8 cellular contexts compared by ENCODE assay signal in genomic region chr6:44096615-44097014, GRCh38. TPM values are rescaled to one million over a fixed set of nuclear protein-coding genes. Genes with fewer than 3 reads are reported as not detected.
DNase-seq lines count a peak whose midpoint lies in the region; ATAC-seq, FAIRE-seq and TF ChIP-seq lines count a peak whose summit lies in the region.

No MANE protein-coding gene starts in this region.

- POLR2A ChIA-PET in HCT116 (lab: Charles Lee), result interaction anchor here (0.5 to 1.1 kb wide), 2 partner anchors 150 to 437 kb away, joined by 3 to 4 read pairs; partner anchors contain the start of gene HSP90AB1
- POLR2A ChIA-PET in HepG2 (lab: Yijun Ruan, JAX), result interaction anchor here (0.7 to 4.1 kb wide), 7 partner anchors 15 to 150 kb away, joined by 3 to 20 read pairs (median 5); partner anchors contain the start of genes HSP90AB1 and SLC29A1

- H2AFZ ChIP-seq in HCT116 (ENCODE audit: low read depth, low read length, poor library complexity, severe bottlenecking), result no peak overlapping the region
- H2AFZ ChIP-seq in HepG2 (ENCODE audit: low read length), result no peak overlapping the region

- no peak overlapping the region for H3K4me3 ChIP-seq in HCT116 (replicated peaks in 1 of 2; ENCODE audit: low read depth in 1 of 2, low read length in 2 of 2)
- H3K4me3 ChIP-seq in HepG2 (replicated peaks in 1 of 3; ENCODE audit: insufficient read depth in 1 of 3, low read depth in 2 of 3, low read length in 3 of 3), result no peak overlapping the region

- H3K4me1 ChIP-seq in HCT116 (ENCODE audit: control insufficient read depth in 1 of 2, insufficient read depth in 2 of 2, low read length in 2 of 2) (no peaks in the 10 kb centered on the region; a peak in 1 of 4 replicates), HepG2 (ENCODE audit: insufficient read depth, low read length) (peaks cover 95% of the 10 kb centered on the region)

- RAD21 ChIA-PET in HCT116 (lab: Charles Lee; ENCODE audit: low non-redundant PET in 1 of 2, low total read pairs in 2 of 2, uncharacterized antibody in 2 of 2, unreplicated experiment in 2 of 2), result interaction anchor here in 1 of 2 experiments (0.8 to 1.0 kb wide), 2 partner anchors 15 to 55 kb away, joined by 5 read pairs; no protein-coding TSS in a partner anchor

- no peaks in the 10 kb centered on the region for H3K9me2 ChIP-seq in HCT116 (ENCODE audit: insufficient read depth)

- CTCF ChIA-PET in HCT116 (lab: Charles Lee) (interaction anchor here (0.6 to 2.4 kb wide), 22 partner anchors 9 to 431 kb away, joined by 3 to 13 read pairs (median 4); no protein-coding TSS in a partner anchor), HepG2 (lab: Yijun Ruan, JAX; ENCODE audit: low intra/inter-chr PET ratio, low total read pairs) (interaction anchor here (0.8 to 6.1 kb wide), 4 partner anchors 55 to 157 kb away, joined by 4 to 74 read pairs (median 20); no protein-coding TSS in a partner anchor)

- TF ChIP-seq POLR2A in HCT116 (IDR thresholded peaks at IDR 0.05; ENCODE audit: borderline replicate concordance, extremely low read depth, insufficient read depth, insufficient read length), result no peak
- TF ChIP-seq POLR2A in HepG2 (IDR thresholded peaks at IDR 0.05; ENCODE audit: insufficient read depth in 1 of 2, low read depth in 2 of 2, low read length in 2 of 2), result 0 out of 4 replicates have a peak, but pooled peaks of 1 of the 2 experiments have one; percentile 35

- TF ChIP-seq CTCF in HCT116 (IDR thresholded peaks at IDR 0.05 in 2 of 3, conservative IDR thresholded peaks at IDR 0.05 in 1 of 3; ENCODE audit: borderline replicate concordance in 1 of 3, insufficient read depth in 1 of 3, low read depth in 2 of 3, low read length in 2 of 3) (peak; percentile 82 to 83 (median 83)), HepG2 (CRISPR knock-in tag; IDR thresholded peaks at IDR 0.05) (peak; percentile 99)

- WGBS in HepG2 (ENCODE audit: low lambda C conversion rate), result 55% methylated on average over 3 of the region's 3 CpGs

- H3K36me3 ChIP-seq in HCT116 (ENCODE audit: control insufficient read depth in 1 of 2, insufficient read depth in 2 of 2, low read length in 2 of 2), result 0 out of 4 replicates have a peak, but pooled peaks cover 0 to 2% of the 10 kb centered on the region in 2 experiments
- H3K36me3 ChIP-seq in HepG2 (replicated peaks in 1 of 2; ENCODE audit: control insufficient read depth in 1 of 2, insufficient read depth in 2 of 2, low read length in 2 of 2), result no peaks in the 10 kb centered on the region; a peak in 1 of 5 replicates

- H3K27ac ChIP-seq in HCT116 (ENCODE audit: low read depth, low read length), result no peak overlapping the region
- no peak overlapping the region for H3K27ac ChIP-seq in HepG2 (ENCODE audit: extremely low read length, insufficient read depth, low read length)

- in situ Hi-C loops in HepG2 (cut with HindIII; ENCODE audit: extremely low pct_ligation_motif_present, low pct_unique_long_range_greater_than_20kb), result no loop called here

- H3K27me3 ChIP-seq in HCT116 (ENCODE audit: insufficient read depth, low read length) (no peaks in the 10 kb centered on the region), HepG2 (ENCODE audit: control insufficient read depth in 1 of 2, insufficient read depth in 2 of 2, low read length in 2 of 2) (no peaks in the 10 kb centered on the region)

- BruUV-seq in HCT116 (replicated peaks; lab: Mats Ljungman, UMichigan) (no TSS peak), HepG2 (replicated peaks; lab: Mats Ljungman, UMichigan) (no TSS peak)

- intact Hi-C loops in HCT116 (cut with micrococcal nuclease), result loop anchor here (1.0 to 5.0 kb wide), 4 partner anchors 55 to 242 kb away; no protein-coding TSS in a partner anchor
- intact Hi-C loops in HepG2 (cut with micrococcal nuclease; ENCODE audit: unreplicated experiment), result loop anchor here (1.0 to 10.0 kb wide), 5 partner anchors 36 to 238 kb away; no protein-coding TSS in a partner anchor

- H4K20me1 ChIP-seq in HCT116 (ENCODE audit: insufficient read depth) (no peaks in the 10 kb centered on the region), HepG2 (ENCODE audit: insufficient read depth, low read length) (no peaks in the 10 kb centered on the region)

- H3K9ac ChIP-seq in HCT116 (ENCODE audit: low read length) (no peak overlapping the region), HepG2 (ENCODE audit: insufficient read depth, low read depth, low read length) (no peak overlapping the region)

- H3K9me3 ChIP-seq in HCT116 (ENCODE audit: control insufficient read depth in 1 of 2, insufficient read depth in 1 of 2, low read depth in 1 of 2, low read length in 2 of 2), result no peaks in the 10 kb centered on the region
- H3K9me3 ChIP-seq in HepG2 (ENCODE audit: low read length), result no peaks in the 10 kb centered on the region

- H3K4me2 ChIP-seq in HCT116 (ENCODE audit: low read length) (no peak overlapping the region), HepG2 (ENCODE audit: low read depth, low read length) (no peak overlapping the region)

- no peak for TF ChIP-seq EP300 in HepG2 (IDR thresholded peaks at IDR 0.05; ENCODE audit: low read depth in 2 of 2, low read length in 2 of 2)
- TF ChIP-seq EP300 in HepG2 (CRISPR knock-in tag; IDR thresholded peaks at IDR 0.05; ENCODE audit: borderline replicate concordance), result no peak; the same call in 1 of the 2 replicates

- peak; percentile 74 for FAIRE-seq in HepG2 (lab: Jason Lieb, UNC)

- H3K79me2 ChIP-seq in HCT116 (ENCODE audit: insufficient read depth, low read length) (no peaks in the 10 kb centered on the region), HepG2 (ENCODE audit: insufficient read depth, low read length) (no peaks in the 10 kb centered on the region)

- peak; percentile 89 for TF ChIP-seq RAD21 in HCT116 (IDR thresholded peaks at IDR 0.05; ENCODE audit: low read depth)
- peak; percentile 97 for TF ChIP-seq RAD21 in HepG2 (CRISPR knock-in tag; IDR thresholded peaks at IDR 0.05)

- peak; percentile 91 for ATAC-seq in HCT116
- ATAC-seq in HepG2, result peak; percentile 56
- no peak for ATAC-seq in HG03139 (IDR thresholded peaks at IDR 0.05; ENCODE audit: unreplicated experiment)

- peak; percentile 58 for DNase-seq in DMS114 treated with DMSO at 0.1 percent for 48 hours (lab: John Stamatoyannopoulos, UW; ENCODE audit: unreplicated experiment)
- peak; percentile 60 for DNase-seq in HCT116 (ENCODE audit: low read depth, low spot score)
- peak; percentile 87 for DNase-seq in NCI-H2196 treated with DMSO at 0.1 percent for 48 hours (lab: John Stamatoyannopoulos, UW; ENCODE audit: unreplicated experiment)
- peak; percentile 66 for DNase-seq in activated CD4-positive, alpha-beta T cell treated with anti-CD3 and anti-CD28 coated beads for 1 hour
- peak; percentile 66 for DNase-seq in central memory CD4-positive, alpha-beta T cell
- DNase-seq in HepG2 (ENCODE audit: low spot score), result peak; percentile 77
- peak; percentile 51 to 68 (median 63) for DNase-seq in stimulated activated CD4-positive, alpha-beta T cell treated with anti-CD3 and anti-CD28 coated beads, TNF-alpha, amount 100 ng/mL, for 24 hours (ENCODE audit: low read depth in 3 of 3)

RNA-seq across cellular contexts. Expression of gene MRPL14, which starts 30.6 kb away (rescaled TPM):
- 69.6 TPM for total RNA-seq in HCT116 (2021; ENCODE audit: unreplicated experiment)
- polyA plus RNA-seq in HCT116 (2012), result 64.7 and 76.7 TPM in 2 replicates
- total RNA-seq in HepG2 (2016; rRNA removed; fragmentation: Illumina TruSeq; extraction: Trizol), result 178 and 191 TPM in 2 replicates
- total RNA-seq in HepG2 (2016; cell fraction: cytosol; rRNA removed; fragmentation: Illumina TruSeq; extraction: Trizol; ENCODE audit: low read depth), result 169 and 189 TPM in 2 replicates
- 186 and 208 TPM in 2 replicates for total RNA-seq in HepG2 (2016; cell fraction: insoluble cytoplasmic fraction; rRNA removed; fragmentation: Illumina TruSeq; extraction: Trizol)
- total RNA-seq in HepG2 (2016; cell fraction: membrane; rRNA removed; fragmentation: Illumina TruSeq; extraction: Trizol), result 148 and 200 TPM in 2 replicates
- 65.1 and 65.8 TPM in 2 replicates for total RNA-seq in HepG2 (2016; cell fraction: nucleus; rRNA removed; fragmentation: Illumina TruSeq; extraction: Trizol)
- polyA plus RNA-seq in HepG2 (2011; rRNA removed), result 157 and 166 TPM in 2 replicates
- polyA plus RNA-seq in HepG2 (2011; cell fraction: cytosol; rRNA removed), result 144 and 170 TPM in 2 replicates
- polyA plus RNA-seq in HepG2 (2011; cell fraction: nucleus; rRNA removed), result 42.8 and 46.0 TPM in 2 replicates
- 135 and 137 TPM in 2 replicates for polyA plus RNA-seq in HepG2 (2012)
- polyA plus RNA-seq in HepG2 (2016; cell fraction: cytosol; fragmentation: Illumina TruSeq; extraction: Trizol; ENCODE audit: low read depth), result 114 and 150 TPM in 2 replicates
- 163 and 186 TPM in 2 replicates for polyA plus RNA-seq in HepG2 (2016; cell fraction: insoluble cytoplasmic fraction; fragmentation: Illumina TruSeq; extraction: Trizol; ENCODE audit: low read depth)
- 111 and 143 TPM in 2 replicates for polyA plus RNA-seq in HepG2 (2016; cell fraction: membrane; fragmentation: Illumina TruSeq; extraction: Trizol; ENCODE audit: low read depth)
- polyA plus RNA-seq in HepG2 (2016; cell fraction: nucleus; fragmentation: Illumina TruSeq; extraction: Trizol; ENCODE audit: insufficient read depth, low read depth), result 92.9 and 98.5 TPM in 2 replicates
- 33.2 and 40.9 TPM in 2 replicates for polyA minus RNA-seq in HepG2 (2011; rRNA and poly(A)+ RNA removed; ENCODE audit: low replicate concordance)
- 22.7 and 28.4 TPM in 2 replicates for polyA minus RNA-seq in HepG2 (2011; cell fraction: cytosol; rRNA and poly(A)+ RNA removed)
- polyA minus RNA-seq in HepG2 (2011; cell fraction: nucleus; rRNA and poly(A)+ RNA removed), result 20.0 and 21.5 TPM in 2 replicates

RNA-seq across cellular contexts. Expression of gene TMEM63B, which starts 30.7 kb away (rescaled TPM):
- total RNA-seq in HCT116 (2021; ENCODE audit: unreplicated experiment), result 58.2 TPM
- 49.8 and 55.4 TPM in 2 replicates for polyA plus RNA-seq in HCT116 (2012)
- total RNA-seq in HepG2 (2016; rRNA removed; fragmentation: Illumina TruSeq; extraction: Trizol), result 13.9 and 27.4 TPM in 2 replicates
- total RNA-seq in HepG2 (2016; cell fraction: cytosol; rRNA removed; fragmentation: Illumina TruSeq; extraction: Trizol; ENCODE audit: low read depth), result 5.1 and 5.8 TPM in 2 replicates
- total RNA-seq in HepG2 (2016; cell fraction: insoluble cytoplasmic fraction; rRNA removed; fragmentation: Illumina TruSeq; extraction: Trizol), result 11.4 and 28.3 TPM in 2 replicates
- 14.9 and 15.8 TPM in 2 replicates for total RNA-seq in HepG2 (2016; cell fraction: membrane; rRNA removed; fragmentation: Illumina TruSeq; extraction: Trizol)
- total RNA-seq in HepG2 (2016; cell fraction: nucleus; rRNA removed; fragmentation: Illumina TruSeq; extraction: Trizol), result 28.7 and 33.8 TPM in 2 replicates
- 75.8 and 83.8 TPM in 2 replicates for polyA plus RNA-seq in HepG2 (2011; rRNA removed)
- 81.0 and 82.0 TPM in 2 replicates for polyA plus RNA-seq in HepG2 (2011; cell fraction: cytosol; rRNA removed)
- 185 and 224 TPM in 2 replicates for polyA plus RNA-seq in HepG2 (2011; cell fraction: nucleus; rRNA removed)
- 37.7 and 41.7 TPM in 2 replicates for polyA plus RNA-seq in HepG2 (2012)
- 5.0 and 5.6 TPM in 2 replicates for polyA plus RNA-seq in HepG2 (2016; cell fraction: cytosol; fragmentation: Illumina TruSeq; extraction: Trizol; ENCODE audit: low read depth)
- 13.6 and 16.8 TPM in 2 replicates for polyA plus RNA-seq in HepG2 (2016; cell fraction: insoluble cytoplasmic fraction; fragmentation: Illumina TruSeq; extraction: Trizol; ENCODE audit: low read depth)
- 10.0 and 10.2 TPM in 2 replicates for polyA plus RNA-seq in HepG2 (2016; cell fraction: membrane; fragmentation: Illumina TruSeq; extraction: Trizol; ENCODE audit: low read depth)
- polyA plus RNA-seq in HepG2 (2016; cell fraction: nucleus; fragmentation: Illumina TruSeq; extraction: Trizol; ENCODE audit: insufficient read depth, low read depth), result 69.5 and 76.1 TPM in 2 replicates
- 62.2 and 179 TPM in 2 replicates for polyA minus RNA-seq in HepG2 (2011; rRNA and poly(A)+ RNA removed; ENCODE audit: low replicate concordance)
- 36.8 and 42.0 TPM in 2 replicates for polyA minus RNA-seq in HepG2 (2011; cell fraction: cytosol; rRNA and poly(A)+ RNA removed)
- polyA minus RNA-seq in HepG2 (2011; cell fraction: nucleus; rRNA and poly(A)+ RNA removed), result 36.6 and 36.8 TPM in 2 replicates
